Comparison of ENCODE assay signal across 8 cellular contexts in genomic region chr3:49415931-49416601, GRCh38. TPM values are rescaled to one million over a fixed set of nuclear protein-coding genes. Genes with fewer than 3 reads are reported as not detected.
DNase-seq lines count a peak whose midpoint lies in the region; ATAC-seq, FAIRE-seq and TF ChIP-seq lines count a peak whose summit lies in the region.

No MANE protein-coding gene starts in this region.

- no peaks in the 10 kb centered on the region for H3K9me3 ChIP-seq in CD4-positive, alpha-beta T cell (ENCODE audit: control insufficient read depth, low read length)
- H3K9me3 ChIP-seq in OCI-LY7 (ENCODE audit: low read length) (no peaks in the 10 kb centered on the region), SK-N-SH (no peaks in the 10 kb centered on the region)

- H4K20me1 ChIP-seq in OCI-LY7 (ENCODE audit: insufficient read depth, low read length) (peaks cover 2% of the 10 kb centered on the region; the same call in 1 of the 2 replicates), SK-N-SH (ENCODE audit: insufficient read depth) (peaks cover 3% of the 10 kb centered on the region; the same call in 1 of the 2 replicates)

- peaks cover 10% of the 10 kb centered on the region for H3F3A ChIP-seq in SK-N-SH (replicated peaks; ENCODE audit: insufficient read depth)

- H3K36me3 ChIP-seq in OCI-LY7 (ENCODE audit: insufficient read depth, low read length): peaks cover 23% of the 10 kb centered on the region
- H3K36me3 ChIP-seq in SK-N-SH (replicated peaks in 1 of 2; ENCODE audit: control insufficient read depth in 1 of 2, insufficient read depth in 2 of 2, low read length in 1 of 2): peaks cover 10 to 19% of the 10 kb centered on the region in 2 experiments

- TF ChIP-seq CTCF in CD4-positive, alpha-beta T cell (IDR thresholded peaks at IDR 0.05): no peak
- no peak; the same call in 1 of the 2 replicates for TF ChIP-seq CTCF in OCI-LY7 (conservative IDR thresholded peaks at IDR 0.05; ENCODE audit: low read length)
- TF ChIP-seq CTCF in nephron progenitor cell (IDR thresholded peaks at IDR 0.05): no peak
- no peak for TF ChIP-seq CTCF in SK-N-SH (IDR thresholded peaks at IDR 0.05)

- no peak overlapping the region; the same call in 1 of the 2 replicates for H2AFZ ChIP-seq in OCI-LY7 (ENCODE audit: low read length)
- no peak overlapping the region for H2AFZ ChIP-seq in SK-N-SH (ENCODE audit: low read depth)

- H3K27me3 ChIP-seq in CD4-positive, alpha-beta T cell (ENCODE audit: control insufficient read depth, insufficient read depth, low read length): no peaks in the 10 kb centered on the region
- H3K27me3 ChIP-seq in SK-N-SH (ENCODE audit: insufficient read depth): no peaks in the 10 kb centered on the region

- peaks cover 43% of the 10 kb centered on the region for H3K4me1 ChIP-seq in OCI-LY7 (ENCODE audit: insufficient read depth, low read length, poor library complexity, severe bottlenecking)
- H3K4me1 ChIP-seq in SK-N-SH (ENCODE audit: control insufficient read depth in 1 of 2, insufficient read depth in 2 of 2, low read depth in 1 of 2, low read length in 1 of 2): peaks cover 0 to 11% of the 10 kb centered on the region in 2 experiments; a peak in 1 of 4 replicates

- H3K27ac ChIP-seq in CD4-positive, alpha-beta T cell (ENCODE audit: low read depth, low read length): peak overlapping the region; percentile 85
- H3K27ac ChIP-seq in OCI-LY7 (ENCODE audit: low read depth, low read length, poor library complexity, severe bottlenecking) (peak overlapping the region; percentile 88), SK-N-SH (ENCODE audit: low read depth in 2 of 2, low read length in 1 of 2) (no peak overlapping the region)

- DNase-seq in CD4-positive, alpha-beta T cell: peak; percentile 18 to 72 (median 41)
- DNase-seq in OCI-LY7 (ENCODE audit: low spot score) (peak; percentile 89), nephron progenitor cell (no peak), SK-N-SH (no peak), DMS153 (lab: John Stamatoyannopoulos, UW) (no peak), frontal cortex (ENCODE audit: low spot score in 2 of 2) (no peak), SHP77 treated with DMSO at 0.1 percent for 48 hours (lab: John Stamatoyannopoulos, UW) (no peak)
- peak; percentile 47 for DNase-seq in activated T-helper 9 cell treated with anti-CD3 and anti-CD28 coated beads, Interleukin-2, amount 50 U/mL, for 16 hours (ENCODE audit: low read depth)

- peaks cover 33% of the 10 kb centered on the region for H3K36me3 Mint-ChIP-seq in CD4-positive, alpha-beta T cell (ENCODE audit: low read depth)
- H3K36me3 Mint-ChIP-seq in nephron progenitor cell (ENCODE audit: low read depth): peaks cover 25% of the 10 kb centered on the region

- H3K4me3 ChIP-seq in OCI-LY7 (ENCODE audit: low read depth, low read length, poor library complexity, severe bottlenecking): peak overlapping the region; percentile 39
- H3K4me3 ChIP-seq in SK-N-SH (ENCODE audit: low read depth in 2 of 2, low read length in 1 of 2): no peak overlapping the region

- FAIRE-seq in frontal cortex (lab: Jason Lieb, UNC): no peak

- H3K79me2 ChIP-seq in OCI-LY7 (ENCODE audit: insufficient read depth, low read depth, low read length) (peaks cover 23% of the 10 kb centered on the region), SK-N-SH (ENCODE audit: insufficient read depth) (peaks cover 27% of the 10 kb centered on the region)

- TF ChIP-seq EP300 in SK-N-SH (IDR thresholded peaks at IDR 0.05; ENCODE audit: borderline replicate concordance in 1 of 2, low read depth in 1 of 2, low read length in 1 of 2): no peak

- TF ChIP-seq RAD21 in SK-N-SH (IDR thresholded peaks at IDR 0.05; ENCODE audit: low read length): no peak

- H3K27me3 Mint-ChIP-seq in CD4-positive, alpha-beta T cell: no peaks in the 10 kb centered on the region
- no peaks in the 10 kb centered on the region for H3K27me3 Mint-ChIP-seq in nephron progenitor cell (ENCODE audit: low read depth, poor library complexity)

- intact Hi-C loops in CD4-positive, alpha-beta T cell (cut with DNase I, micrococcal nuclease): loop anchor here (1.0 kb wide), 1 partner anchor 33 kb away; no protein-coding TSS in a partner anchor
- intact Hi-C loops in OCI-LY7 (cut with micrococcal nuclease; ENCODE audit: unreplicated experiment): loop anchor here (1.0 kb wide), 3 partner anchors 13 to 33 kb away; partner anchors contain the start of gene NICN1

- peak overlapping the region; percentile 91 for H3K27ac Mint-ChIP-seq in CD4-positive, alpha-beta T cell
- H3K27ac Mint-ChIP-seq in nephron progenitor cell: peak overlapping the region; percentile 67

- no TSS peak for BruUV-seq in OCI-LY7 (replicated peaks; lab: Mats Ljungman, UMichigan)

- no peaks in the 10 kb centered on the region for H3K9me3 Mint-ChIP-seq in CD4-positive, alpha-beta T cell
- H3K9me3 Mint-ChIP-seq in nephron progenitor cell: no peaks in the 10 kb centered on the region

- H3K9me2 ChIP-seq in OCI-LY7 (ENCODE audit: insufficient read depth, low read length) (no peaks in the 10 kb centered on the region), SK-N-SH (no peaks in the 10 kb centered on the region)

- peak overlapping the region; percentile 75 for H3K4me2 ChIP-seq in OCI-LY7 (ENCODE audit: low read length)
- H3K4me2 ChIP-seq in SK-N-SH: no peak overlapping the region

- H3K9ac ChIP-seq in SK-N-SH: no peak overlapping the region

- peak overlapping the region; percentile 75 for H3K4me3 Mint-ChIP-seq in CD4-positive, alpha-beta T cell
- H3K4me3 Mint-ChIP-seq in nephron progenitor cell: peak overlapping the region; percentile 22

- CTCF ChIA-PET in CD4-positive, alpha-beta T cell (lab: Charles Lee): interaction anchor here (0.5 to 2.4 kb wide), 10 partner anchors 11 to 124 kb away, joined by 3 to 45 read pairs (median 5); partner anchors contain the start of genes NICN1 and USP4
- CTCF ChIA-PET in OCI-LY7 (lab: Charles Lee; ENCODE audit: unreplicated experiment) (interaction anchor here (0.6 to 2.0 kb wide), 5 partner anchors 12 to 1228 kb away, joined by 4 to 13 read pairs (median 4); partner anchors contain the start of genes CDC25A and DAG1), SK-N-SH (lab: Yijun Ruan, JAX) (interaction anchor here (0.9 to 1.1 kb wide), 4 partner anchors 12 to 43 kb away, joined by 3 to 8 read pairs (median 4); no protein-coding TSS in a partner anchor)

- peaks cover 68% of the 10 kb centered on the region for H3K4me1 Mint-ChIP-seq in CD4-positive, alpha-beta T cell (ENCODE audit: low read depth)
- peaks cover 27% of the 10 kb centered on the region for H3K4me1 Mint-ChIP-seq in nephron progenitor cell

- peak; percentile 39 for ATAC-seq in CD4-positive, alpha-beta T cell (ENCODE audit: poor library complexity)

- POLR2A ChIA-PET in CD4-positive, alpha-beta T cell (lab: Charles Lee): interaction anchor here (1.0 to 4.3 kb wide), 9 partner anchors 10 to 409 kb away, joined by 3 to 40 read pairs (median 8); partner anchors contain the start of genes DAG1, NICN1, USP4 and WDR6
- POLR2A ChIA-PET in OCI-LY7 (lab: Charles Lee) (interaction anchor here (0.6 to 2.6 kb wide), 11 partner anchors 13 to 533 kb away, joined by 3 to 12 read pairs (median 3); partner anchors contain the start of gene NICN1), SK-N-SH (lab: Yijun Ruan, JAX) (interaction anchor here (1.2 to 1.6 kb wide), 2 partner anchors 10 to 13 kb away, joined by 3 to 6 read pairs; partner anchors contain the start of gene NICN1)

- 71% methylated on average over 4 of the region's 4 CpGs for WGBS in SK-N-SH (ENCODE audit: low lambda C conversion rate)

TF ChIP-seq in SK-N-SH, 30 proteins besides CTCF, POLR2A, EP300 and RAD21 (continues in another document):
- TF ChIP-seq GABPA (IDR thresholded peaks at IDR 0.05; ENCODE audit: low read depth) (no peak), MEF2A (IDR thresholded peaks at IDR 0.05; ENCODE audit: borderline replicate concordance, low read depth) (no peak), PBX3 (IDR thresholded peaks at IDR 0.05) (no peak)

RNA-seq across cellular contexts. Expression of gene TCTA, which starts 3.8 kb away (rescaled TPM):
- 10 to 100 TPM; 21.4 to 22.0 TPM for total RNA-seq in CD4-positive, alpha-beta T cell
- 15.8 and 17.9 TPM in 2 replicates for total RNA-seq in OCI-LY7 (2014; rRNA removed; shearing (Covaris generic))
- total RNA-seq in OCI-LY7 (2022) (35.3 and 37.7 TPM in 2 replicates), frontal cortex (11.0 TPM)
- 42.1 and 57.5 TPM in 2 replicates for polyA plus RNA-seq in SK-N-SH (2012; rRNA removed)
- polyA plus RNA-seq in SK-N-SH (2012; cell fraction: cytosol; rRNA removed): 37.9 and 47.3 TPM in 2 replicates
- polyA plus RNA-seq in SK-N-SH (2012; cell fraction: nucleus; rRNA removed): 26.5 and 29.9 TPM in 2 replicates

RNA-seq across cellular contexts. Expression of gene RHOA, which starts 4.3 kb away (rescaled TPM):
- 100 to 1,000 TPM; 256 to 271 TPM for total RNA-seq in CD4-positive, alpha-beta T cell
- 218 and 219 TPM in 2 replicates for total RNA-seq in OCI-LY7 (2014; rRNA removed; shearing (Covaris generic))
- 373 and 403 TPM in 2 replicates for total RNA-seq in OCI-LY7 (2022)
- 221 and 312 TPM in 2 replicates for polyA plus RNA-seq in SK-N-SH (2012; rRNA removed)
- polyA plus RNA-seq in SK-N-SH (2012; cell fraction: cytosol; rRNA removed): 300 and 334 TPM in 2 replicates
- 174 and 183 TPM in 2 replicates for polyA plus RNA-seq in SK-N-SH (2012; cell fraction: nucleus; rRNA removed)
- 143 TPM for total RNA-seq in frontal cortex

RNA-seq across cellular contexts. Expression of gene AMT, which starts 6.2 kb away (rescaled TPM):
- 10 to 100 TPM; 10.5 to 12.7 TPM for total RNA-seq in CD4-positive, alpha-beta T cell
- 5.3 and 5.4 TPM in 2 replicates for total RNA-seq in OCI-LY7 (2014; rRNA removed; shearing (Covaris generic))
- total RNA-seq in OCI-LY7 (2022) (6.0 and 7.8 TPM in 2 replicates), frontal cortex (1.6 TPM)
- 17.6 and 21.3 TPM in 2 replicates for polyA plus RNA-seq in SK-N-SH (2012; rRNA removed)
- polyA plus RNA-seq in SK-N-SH (2012; cell fraction: cytosol; rRNA removed): 1.0 and 2.1 TPM in 2 replicates
- polyA plus RNA-seq in SK-N-SH (2012; cell fraction: nucleus; rRNA removed): 185 and 225 TPM in 2 replicates

RNA-seq across cellular contexts. Expression of gene NICN1, which starts 13.1 kb away (rescaled TPM):
- total RNA-seq in CD4-positive, alpha-beta T cell: 10 to 100 TPM; 25.0 to 25.1 TPM
- total RNA-seq in OCI-LY7 (2014; rRNA removed; shearing (Covaris generic)): 8.3 and 15.4 TPM in 2 replicates
- total RNA-seq in OCI-LY7 (2022): 23.2 and 27.3 TPM in 2 replicates
- polyA plus RNA-seq in SK-N-SH (2012; rRNA removed): 38.7 and 56.8 TPM in 2 replicates
- polyA plus RNA-seq in SK-N-SH (2012; cell fraction: cytosol; rRNA removed): 7.4 and 9.3 TPM in 2 replicates
- polyA plus RNA-seq in SK-N-SH (2012; cell fraction: nucleus; rRNA removed): 501 and 625 TPM in 2 replicates
- total RNA-seq in frontal cortex: 6.5 TPM

RNA-seq across cellular contexts. Expression of gene DAG1, which starts 54.0 kb away (rescaled TPM):
- 10 to 100 TPM; 15.0 to 18.3 TPM for total RNA-seq in CD4-positive, alpha-beta T cell
- total RNA-seq in OCI-LY7 (2014; rRNA removed; shearing (Covaris generic)): 10.6 and 10.9 TPM in 2 replicates
- total RNA-seq in OCI-LY7 (2022) (14.9 and 15.6 TPM in 2 replicates), frontal cortex (20.0 TPM)
- 50.2 and 54.4 TPM in 2 replicates for polyA plus RNA-seq in SK-N-SH (2012; rRNA removed)
- 32.6 and 48.4 TPM in 2 replicates for polyA plus RNA-seq in SK-N-SH (2012; cell fraction: cytosol; rRNA removed)
- polyA plus RNA-seq in SK-N-SH (2012; cell fraction: nucleus; rRNA removed): 33.9 and 54.3 TPM in 2 replicates

Comparison
In these comparisons a context has a peak if more than half of its experiments do, and no peak if none do; other contexts are left out.
1. DNase-seq: peak in CD4-positive, alpha-beta T cell (10 of 10), OCI-LY7 (single experiment) and activated T-helper 9 cell treated with anti-CD3 and anti-CD28 coated beads, Interleukin-2, amount 50 U/mL, for 16 hours (single experiment); none in nephron progenitor cell (single experiment), SK-N-SH (single experiment), DMS153 (single experiment), frontal cortex (0 of 2) and SHP77 treated with DMSO at 0.1 percent for 48 hours (single experiment).
2. H3K27ac ChIP-seq: peak in CD4-positive, alpha-beta T cell (single experiment) and OCI-LY7 (single experiment); none in SK-N-SH (0 of 2).